28 cellular contexts compared by ENCODE assay signal in the genomic region with DNA sequence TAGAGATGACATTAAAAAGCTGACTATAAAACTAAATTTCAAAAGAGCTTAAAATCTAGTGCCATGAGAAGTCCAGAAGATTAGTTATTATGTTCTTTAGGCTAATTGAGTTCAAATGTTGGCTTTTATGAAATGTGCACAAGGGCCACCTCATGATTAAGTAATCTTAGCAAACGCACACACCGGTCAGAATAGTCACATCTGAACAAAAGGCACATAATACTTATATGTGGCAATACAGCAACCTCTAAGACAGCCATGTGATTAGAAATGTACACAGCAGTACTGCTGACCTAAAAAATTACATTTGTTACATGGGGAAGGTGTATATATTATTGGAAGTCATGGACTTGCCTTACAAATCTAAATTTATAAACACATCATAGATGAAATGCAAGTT.
"Had no signal": no experiment of that assay in that cellular context is flagged by ENCODE, and none has a peak within 500 bp of the region (broad histone marks: within the 10 kb centered on the region; RNA-seq: fewer than 3 reads in every experiment).

No MANE protein-coding gene starts in this region.

- H3K4me1 ChIP-seq: SJCRH30 had no signal

- H3K27me3 ChIP-seq: MG63, SJCRH30 had no signal

- H3K9me3 ChIP-seq: MG63, SJCRH30 had no signal

- ATAC-seq: Panc1, SK-N-SH treated with all-trans-retinoic acid at 6 μM for 48 hours had no signal

- DNase-seq: Kasumi-1, KG1, MG63, NCI-H1048, NCI-H1092 treated with DMSO at 0.1 percent for 48 hours, NCI-H1105 treated with DMSO at 0.1 percent for 48 hours, NCI-H1436, NCI-H146, NCI-H1694, NCI-H187, NCI-H2029 treated with DMSO at 0.1 percent for 48 hours, NCI-H2081 treated with DMSO at 0.1 percent for 48 hours, NCI-H2107, NCI-H2171, NCI-H226, NCI-H446 treated with DMSO at 0.1 percent for 48 hours, NCI-H510A, NCI-H524, NCI-H526, NCI-H774, PC-9, Right ventricle myocardium superior, RPMI8226, SHP77 treated with DMSO at 0.1 percent for 48 hours, SJCRH30 had no signal

- H3K4me3 ChIP-seq: MG63, PC-9, SJCRH30, SK-N-MC had no signal

- H3K36me3 ChIP-seq: MG63, SJCRH30 had no signal
